ENCODE assay signal across 21 cellular contexts in the genomic region with DNA sequence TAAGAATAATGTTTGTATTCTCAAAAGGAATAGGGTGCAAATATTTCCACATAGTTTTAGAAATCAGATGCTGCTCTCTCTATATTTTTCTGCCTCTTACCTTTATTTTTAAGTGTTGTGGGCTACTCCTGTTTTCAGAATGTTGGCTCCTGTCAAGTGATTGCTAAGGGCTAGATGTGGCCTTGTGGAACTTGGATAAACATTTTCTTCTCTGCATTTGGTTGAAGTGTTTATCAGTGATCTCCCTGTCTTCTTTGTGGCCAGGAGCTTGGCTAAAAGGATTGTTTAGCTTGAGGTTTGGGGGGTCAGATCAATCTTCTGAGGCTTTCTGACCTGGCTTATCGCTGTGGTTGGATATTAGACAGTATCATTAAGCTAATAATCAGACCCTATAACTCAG.
DNase-seq lines count a peak whose midpoint lies in the region; ATAC-seq and TF ChIP-seq lines count a peak whose summit lies in the region.
"Had no signal": no experiment of that assay in that cellular context is flagged by ENCODE, and none has a peak within 500 bp of the region (broad histone marks: within the 10 kb centered on the region; RNA-seq: fewer than 3 reads in every experiment).

No MANE protein-coding gene starts in this region.

- no peaks in the 10 kb centered on the region for H3K27me3 Mint-ChIP-seq in stimulated activated memory B cell treated with anti-CD40 and anti-IgM and Interleukin-4, amounts not matched to agents 10 μg/mL and 1 μg/mL and 100 μg/mL, for 72 hours
- H3K27me3 Mint-ChIP-seq: activated B cell treated with CpG ODN at 0.5 μM for 24 hours; activated CD4-positive, alpha-beta memory T cell treated with anti-CD3 and anti-CD28 coated beads, Interleukin-2, amount 10 ng/mL, durations not matched to agents 7 days and 5 days had no signal

- no peak for TF ChIP-seq CTCF in OCI-LY3 (IDR thresholded peaks at IDR 0.05; ENCODE audit: low read depth, low read length)

- peak overlapping the region; percentile 32 for H3K27ac Mint-ChIP-seq in stimulated activated memory B cell treated with anti-CD40 and anti-IgM and Interleukin-4, amounts not matched to agents 10 μg/mL and 1 μg/mL and 100 μg/mL, for 72 hours
- H3K27ac Mint-ChIP-seq: activated CD4-positive, alpha-beta memory T cell treated with anti-CD3 and anti-CD28 coated beads, Interleukin-2, amount 10 ng/mL, durations not matched to agents 7 days and 5 days; T-helper 1 cell treated with Interleukin-12 subunit alpha and Interleukin-12 subunit beta and Interleukin-4 antibody, amounts not matched to agents 30 μg/mL and 1 μg/mL, for 36 hours had no signal

- no peaks in the 10 kb centered on the region for H3K36me3 ChIP-seq in OCI-LY3 (replicated peaks; ENCODE audit: low read depth, low read length)
- H3K36me3 ChIP-seq: ascending aorta, spleen, thoracic aorta had no signal

- ATAC-seq in stimulated activated memory B cell treated with anti-CD40 and anti-IgM and Interleukin-4, amounts not matched to agents 10 μg/mL and 1 μg/mL and 100 μg/mL, for 72 hours = no peak
- no peak for ATAC-seq in GM21526 (IDR thresholded peaks at IDR 0.05; ENCODE audit: low FRiP score, unreplicated experiment)
- ATAC-seq in HG03521 (IDR thresholded peaks at IDR 0.05; ENCODE audit: unreplicated experiment) = no peak
- ATAC-seq: foreskin keratinocyte had no signal

- H3K9ac ChIP-seq in OCI-LY3 (ENCODE audit: low read length) = no peak overlapping the region

- peaks cover 34% of the 10 kb centered on the region for H3K79me2 ChIP-seq in OCI-LY3 (ENCODE audit: low read length)

- peaks cover 4% of the 10 kb centered on the region for H3K9me3 Mint-ChIP-seq in stimulated activated memory B cell treated with anti-CD40 and anti-IgM and Interleukin-4, amounts not matched to agents 10 μg/mL and 1 μg/mL and 100 μg/mL, for 72 hours
- H3K9me3 Mint-ChIP-seq: activated B cell treated with CpG ODN at 0.5 μM for 24 hours; activated CD4-positive, alpha-beta memory T cell treated with anti-CD3 and anti-CD28 coated beads, Interleukin-2, amount 10 ng/mL, durations not matched to agents 7 days and 5 days; T-helper 1 cell treated with Interleukin-12 subunit alpha and Interleukin-12 subunit beta and Interleukin-4 antibody, amounts not matched to agents 30 μg/mL and 1 μg/mL, for 36 hours had no signal

- H3K4me2 ChIP-seq in OCI-LY3 (ENCODE audit: low read length) = peak overlapping the region; percentile 63

- no peak overlapping the region for H3K4me3 Mint-ChIP-seq in stimulated activated memory B cell treated with anti-CD40 and anti-IgM and Interleukin-4, amounts not matched to agents 10 μg/mL and 1 μg/mL and 100 μg/mL, for 72 hours
- H3K4me3 Mint-ChIP-seq: activated B cell treated with CpG ODN at 0.5 μM for 24 hours; activated CD4-positive, alpha-beta memory T cell treated with anti-CD3 and anti-CD28 coated beads, Interleukin-2, amount 10 ng/mL, durations not matched to agents 7 days and 5 days; T-helper 1 cell treated with Interleukin-12 subunit alpha and Interleukin-12 subunit beta and Interleukin-4 antibody, amounts not matched to agents 30 μg/mL and 1 μg/mL, for 36 hours had no signal

- H3K4me1 ChIP-seq in OCI-LY3 (ENCODE audit: low read length) = peaks cover 11% of the 10 kb centered on the region
- H3K4me1 ChIP-seq: foreskin keratinocyte had no signal

- no peaks in the 10 kb centered on the region for H3K27me3 ChIP-seq in OCI-LY3 (ENCODE audit: low read depth, low read length)
- H3K27me3 ChIP-seq: ascending aorta, foreskin keratinocyte, spleen had no signal

- peak; percentile 47 for DNase-seq in amniotic epithelial cell (ENCODE audit: low read depth)
- peak; percentile 20 for DNase-seq in iris pigment epithelial cell (ENCODE audit: low read depth)
- DNase-seq in EL = no peak
- DNase-seq: activated B cell treated with CpG ODN at 0.5 μM for 24 hours; activated CD4-positive, alpha-beta memory T cell treated with anti-CD3 and anti-CD28 coated beads, Interleukin-2, amount 10 ng/mL, durations not matched to agents 7 days and 5 days; activated naive CD4-positive, alpha-beta T cell treated with Interleukin-2 at 50 U/mL for 16 hours; activated T-cell treated with anti-CD3 and anti-CD28 coated beads, Interleukin-2, amount 50 U/mL, for 1 hour; COR-L47; cortex of kidney; foreskin keratinocyte; NCI-H1105; NCI-H524 treated with DMSO at 0.1 percent for 48 hours; spleen; stimulated activated CD8-positive, alpha-beta memory T cell treated with anti-CD3 and anti-CD28 coated beads, Interleukin-4, amount 100 ng/mL, for 48 hours had no signal

- H3K36me3 Mint-ChIP-seq in stimulated activated memory B cell treated with anti-CD40 and anti-IgM and Interleukin-4, amounts not matched to agents 10 μg/mL and 1 μg/mL and 100 μg/mL, for 72 hours = peaks cover 10% of the 10 kb centered on the region

- peak overlapping the region; percentile 18; the same call in 1 of the 2 replicates for H3K4me3 ChIP-seq in OCI-LY3 (ENCODE audit: low read length)
- H3K4me3 ChIP-seq: ascending aorta, spleen, thoracic aorta had no signal

- 0 out of 2 replicates have a peak, but pooled peaks cover 3% of the 10 kb centered on the region for H4K20me1 ChIP-seq in OCI-LY3 (ENCODE audit: insufficient read depth, low read length)

- H2AFZ ChIP-seq in OCI-LY3 (ENCODE audit: low read depth, low read length) = no peak overlapping the region

- H3K27ac ChIP-seq in OCI-LY3 (ENCODE audit: low read length) = no peak overlapping the region
- H3K27ac ChIP-seq: ascending aorta, foreskin keratinocyte, thoracic aorta had no signal

- H3K4me1 Mint-ChIP-seq in stimulated activated memory B cell treated with anti-CD40 and anti-IgM and Interleukin-4, amounts not matched to agents 10 μg/mL and 1 μg/mL and 100 μg/mL, for 72 hours = peaks cover 57% of the 10 kb centered on the region

- no peaks in the 10 kb centered on the region for H3K9me3 ChIP-seq in OCI-LY3 (ENCODE audit: insufficient read depth, low read length)
- H3K9me3 ChIP-seq: ascending aorta, spleen, thoracic aorta had no signal
